In the genomic region with DNA sequence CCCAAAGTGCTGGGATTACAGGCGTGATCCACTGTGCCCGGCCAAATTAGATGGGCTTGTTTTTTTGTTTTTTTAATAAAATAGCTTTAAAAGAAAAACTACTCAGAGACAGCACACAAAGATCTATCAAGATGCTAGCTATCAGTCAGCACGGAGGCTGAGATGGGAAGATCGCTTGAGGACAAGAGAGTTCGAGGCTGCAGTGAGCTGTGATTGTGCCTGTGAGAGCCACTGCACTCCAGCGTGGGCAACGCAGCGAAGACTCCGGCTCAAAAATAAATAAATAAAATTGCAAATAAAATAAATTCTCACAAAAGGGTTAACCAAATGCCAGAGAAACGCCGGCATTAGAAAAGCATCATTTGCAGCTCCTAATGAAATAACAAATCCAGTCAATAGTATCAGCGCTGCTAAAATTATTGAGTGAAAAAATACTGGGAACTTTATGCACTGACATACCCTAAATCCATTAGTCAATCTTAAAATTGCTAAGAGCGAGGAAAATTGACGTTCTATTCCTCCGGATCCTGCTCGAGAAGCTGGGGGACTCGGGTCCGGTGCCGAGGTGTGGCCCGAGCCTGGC, we compare ENCODE assay signal across 8 cellular contexts. TPM values are rescaled to one million over a fixed set of nuclear protein-coding genes. Genes with fewer than 3 reads are reported as not detected.
DNase-seq lines count a peak whose midpoint lies in the region; ATAC-seq and TF ChIP-seq lines count a peak whose summit lies in the region.

No MANE protein-coding gene starts in this region.

- TF ChIP-seq CTCF in Panc1 (IDR thresholded peaks at IDR 0.05) (no peak), endodermal cell (conservative IDR thresholded peaks at IDR 0.05) (no peak), neural progenitor cell (IDR thresholded peaks at IDR 0.05) (no peak)

- H3K9me3 ChIP-seq in Panc1 (ENCODE audit: control insufficient read depth, insufficient read depth, low read depth, low read length) (no peaks in the 10 kb centered on the region), endodermal cell (ENCODE audit: control insufficient read depth, low read length) (no peaks in the 10 kb centered on the region), neural progenitor cell (ENCODE audit: low read depth) (no peaks in the 10 kb centered on the region)

- peak overlapping the region; percentile 93 for H2AFZ ChIP-seq in neural progenitor cell (replicated peaks)

- peaks cover 17% of the 10 kb centered on the region for H3K79me2 ChIP-seq in neural progenitor cell (ENCODE audit: low read depth)

- peak; percentile 45 for DNase-seq in NCI-H82 (lab: John Stamatoyannopoulos, UW)
- DNase-seq in NCI-H82 treated with DMSO at 0.1 percent for 48 hours (lab: John Stamatoyannopoulos, UW; ENCODE audit: unreplicated experiment): no peak
- DNase-seq in Panc1 (ENCODE audit: low read depth, low spot score): peak; percentile 13
- peak; percentile 51 for DNase-seq in endodermal cell
- peak; percentile 27 for DNase-seq in neural progenitor cell (ENCODE audit: low spot score)
- no peak for DNase-seq in HuH-7.5 (ENCODE audit: low spot score)

- in situ Hi-C loops in Panc1 (cut with HindIII; ENCODE audit: low pct_unique_long_range_greater_than_20kb, low sequenced_read_pairs): no loop called here

- H3K27me3 Mint-ChIP-seq in endodermal cell (ENCODE audit: insufficient read depth) (no peaks in the 10 kb centered on the region), neural progenitor cell (ENCODE audit: insufficient read depth, low read depth) (peaks cover 2% of the 10 kb centered on the region)

- H3K27ac Mint-ChIP-seq in endodermal cell (peak overlapping the region; percentile 77), neural progenitor cell (no peak overlapping the region)

- peak overlapping the region; percentile 90 for H3K27ac ChIP-seq in Panc1 (ENCODE audit: low read length)
- peak overlapping the region; percentile 86 for H3K27ac ChIP-seq in endodermal cell (ENCODE audit: low read depth, low read length)
- peak overlapping the region; percentile 93 for H3K27ac ChIP-seq in neural progenitor cell

- no peaks in the 10 kb centered on the region for H4K20me1 ChIP-seq in neural progenitor cell (ENCODE audit: low read depth)

- intact Hi-C loops in Panc1 (cut with micrococcal nuclease; ENCODE audit: unreplicated experiment): loop anchor here (10.0 kb wide), 1 partner anchor 46 kb away; no protein-coding TSS in a partner anchor

- H3K27me3 ChIP-seq in Panc1 (ENCODE audit: control insufficient read depth, insufficient read depth, low read length) (no peaks in the 10 kb centered on the region), endodermal cell (ENCODE audit: control insufficient read depth, insufficient read depth, low read length, poor library complexity, severe bottlenecking) (no peaks in the 10 kb centered on the region), neural progenitor cell (no peaks in the 10 kb centered on the region)

- peaks cover 2% of the 10 kb centered on the region for H3K36me3 Mint-ChIP-seq in endodermal cell (ENCODE audit: low read depth)
- H3K36me3 Mint-ChIP-seq in neural progenitor cell: no peaks in the 10 kb centered on the region

- ATAC-seq in Panc1: no peak
- no peak for ATAC-seq in GM19463 (IDR thresholded peaks at IDR 0.05; ENCODE audit: unreplicated experiment)
- no peak for ATAC-seq in GM19023 (IDR thresholded peaks at IDR 0.05; ENCODE audit: unreplicated experiment)

- peak overlapping the region; percentile 75 for H3K4me3 Mint-ChIP-seq in endodermal cell
- peak overlapping the region; percentile 88 for H3K4me3 Mint-ChIP-seq in neural progenitor cell

- H3K4me1 ChIP-seq in Panc1 (ENCODE audit: control insufficient read depth, insufficient read depth, low read length) (peaks cover 3% of the 10 kb centered on the region; the same call in 1 of the 2 replicates), endodermal cell (ENCODE audit: control insufficient read depth, insufficient read depth, low read length) (no peaks in the 10 kb centered on the region), neural progenitor cell (peaks cover 7% of the 10 kb centered on the region)

- H3K4me2 ChIP-seq in neural progenitor cell: peak overlapping the region; percentile 88

- H3K4me3 ChIP-seq in Panc1 (ENCODE audit: low read depth in 2 of 2, low read length in 2 of 2) (peak overlapping the region; percentile 80 to 91), endodermal cell (ENCODE audit: low read length) (peak overlapping the region; percentile 98), neural progenitor cell (peak overlapping the region; percentile 78)

- 12 to 31% methylated on average over 7 to 20 of the region's 20 CpGs for WGBS in endodermal cell (ENCODE audit: insufficient coverage in 1 of 2, insufficient read length in 1 of 2), 2 experiments

- H3K36me3 ChIP-seq in Panc1 (ENCODE audit: control insufficient read depth, insufficient read depth, low read length) (no peaks in the 10 kb centered on the region), endodermal cell (ENCODE audit: control insufficient read depth, insufficient read depth, low read length) (peaks cover 5% of the 10 kb centered on the region), neural progenitor cell (no peaks in the 10 kb centered on the region)

- H3K9me3 Mint-ChIP-seq in endodermal cell: peaks cover 2% of the 10 kb centered on the region
- no peaks in the 10 kb centered on the region for H3K9me3 Mint-ChIP-seq in neural progenitor cell

- H3K9ac ChIP-seq in endodermal cell (ENCODE audit: extremely low read depth, low read length, poor library complexity, severe bottlenecking) (peak overlapping the region; percentile 80), neural progenitor cell (peak overlapping the region; percentile 78)

- H3F3A ChIP-seq in neural progenitor cell (ENCODE audit: low read depth): peaks cover 24% of the 10 kb centered on the region

- BruUV-seq in Panc1 (replicated peaks; lab: Mats Ljungman, UMichigan): no TSS peak

- peaks cover 4% of the 10 kb centered on the region for H3K4me1 Mint-ChIP-seq in endodermal cell
- H3K4me1 Mint-ChIP-seq in neural progenitor cell: peaks cover 8% of the 10 kb centered on the region

- POLR2A ChIA-PET in Panc1 (lab: Charles Lee): no interaction called here

- CTCF ChIA-PET in Panc1 (lab: Charles Lee): no interaction called here

RNA-seq across cellular contexts. Expression of a gene that starts 0.7 kb away (rescaled TPM):
- total RNA-seq in Panc1 (2021; ENCODE audit: unreplicated experiment) (18.1 TPM), endodermal cell (10 to 100 TPM; 17.2 to 22.8 TPM), neural progenitor cell (ENCODE audit: low replicate concordance) (22.7 and 23.4 TPM in 2 replicates)
- polyA plus RNA-seq in Panc1 (2012; ENCODE audit: insufficient read length): 7.2 TPM
- 17.6 TPM for polyA plus RNA-seq in endodermal cell (2013, experiment 1 of 2)
- 18.3 TPM for polyA plus RNA-seq in endodermal cell (2013, experiment 2 of 2)

Comparison
In these comparisons a context has a peak if more than half of its experiments do, and no peak if none do; other contexts are left out.
1. DNase-seq: peak in NCI-H82 (single experiment), Panc1 (single experiment), endodermal cell (single experiment) and neural progenitor cell (single experiment); none in NCI-H82 treated with DMSO at 0.1 percent for 48 hours (single experiment) and HuH-7.5 (single experiment).
2. Peak in every context shown above with its lines, with median percentiles within 50 percentile points of each other: H3K27ac ChIP-seq and H3K4me3 ChIP-seq.